Comparison of ENCODE assay signal across 11 cellular contexts in genomic region chr1:244231193-244231571, GRCh38.
A peak's percentile ranks its signal among the peaks of the same experiment; 100 is the strongest.
DNase-seq lines count a peak whose midpoint lies in the region; ATAC-seq and TF ChIP-seq lines count a peak whose summit lies in the region.
"Had no signal": no experiment of that assay in that cellular context is flagged by ENCODE, and none has a peak within 500 bp of the region (broad histone marks: within the 10 kb centered on the region; RNA-seq: fewer than 3 reads in every experiment).

No MANE protein-coding gene starts in this region.

- no peaks in the 10 kb centered on the region for H3F3A ChIP-seq in GM23338 (replicated peaks; ENCODE audit: low read depth)

- H3K9me3 ChIP-seq in gastrocnemius medialis, result no peaks in the 10 kb centered on the region
- H3K9me3 ChIP-seq: heart right ventricle had no signal

- intact Hi-C loops in gastrocnemius medialis (cut with DNase I; ENCODE audit: low total_unique reads), result loop anchor here (1.0 to 10.0 kb wide), 5 partner anchors 17 to 976 kb away; partner anchors contain the start of genes CEP170 and SDCCAG8

- H2AFZ ChIP-seq in GM23338, result peak overlapping the region; percentile 96; the same call in 1 of the 2 replicates

- TF ChIP-seq CTCF in GM23338 (conservative IDR thresholded peaks at IDR 0.05; ENCODE audit: low read depth in 2 of 2) (no peak), VCaP (conservative IDR thresholded peaks at IDR 0.05) (no peak), fibroblast of the aortic adventitia (IDR thresholded peaks at IDR 0.05; ENCODE audit: insufficient read depth, low read length) (no peak), gastrocnemius medialis (IDR thresholded peaks at IDR 0.05 in 4 of 5, conservative IDR thresholded peaks at IDR 0.05 in 1 of 5) (no peak)

- no peak overlapping the region for H3K27ac Mint-ChIP-seq in GM23338

- in situ Hi-C loops in gastrocnemius medialis (cut with MboI; ENCODE audit: low sequenced_read_pairs in 4 of 4), result loop anchor here in 1 of 4 donors (25.0 kb wide), 1 partner anchor 169 kb away; the partner anchor contains the start of gene ZBTB18

- H3K36me3 Mint-ChIP-seq in GM23338 (ENCODE audit: low read depth), result no peaks in the 10 kb centered on the region

- H3K9me2 ChIP-seq in GM23338 (ENCODE audit: insufficient read depth), result no peaks in the 10 kb centered on the region

- 0 out of 2 replicates have a peak overlapping the region, but pooled peaks have one; percentile 14 for H3K4me2 ChIP-seq in GM23338

- H3K79me2 ChIP-seq in GM23338 (replicated peaks; ENCODE audit: insufficient read depth), result no peaks in the 10 kb centered on the region

- H3K9me3 Mint-ChIP-seq in GM23338, result no peaks in the 10 kb centered on the region

- peaks cover 5% of the 10 kb centered on the region for H3K27me3 Mint-ChIP-seq in GM23338 (ENCODE audit: insufficient read depth, low read depth, poor library complexity)

- H3K4me3 ChIP-seq in GM23338, result no peak overlapping the region
- H3K4me3 ChIP-seq in fibroblast of the aortic adventitia (ENCODE audit: low read depth, low read length), result no peak overlapping the region
- H3K4me3 ChIP-seq in gastrocnemius medialis, result peak overlapping the region; percentile 38 to 56 (median 52)
- H3K4me3 ChIP-seq: cardiac muscle cell had no signal

- peak; percentile 31 for ATAC-seq in GM23338
- ATAC-seq in gastrocnemius medialis, result peak; percentile 79 to 80
- no peak for ATAC-seq in HG03565 (IDR thresholded peaks at IDR 0.05; ENCODE audit: unreplicated experiment)

- H3K4me1 ChIP-seq in GM23338 (ENCODE audit: insufficient read depth) (peaks cover 11% of the 10 kb centered on the region), gastrocnemius medialis (peaks cover 15 to 23% of the 10 kb centered on the region in 2 donors)

- no peak overlapping the region for H3K4me3 Mint-ChIP-seq in GM23338

- H3K36me3 ChIP-seq in GM23338 (ENCODE audit: insufficient read depth) (no peaks in the 10 kb centered on the region), gastrocnemius medialis (no peaks in the 10 kb centered on the region)
- H3K36me3 ChIP-seq: cardiac muscle cell, heart right ventricle had no signal

- DNase-seq in GM23338 (ENCODE audit: low spot score) (peak; percentile 3), fibroblast of the aortic adventitia (ENCODE audit: low read depth) (peak; percentile 22), gastrocnemius medialis (peak; percentile 73 to 89), GM19238 (ENCODE audit: insufficient read length, low spot score) (no peak), SW480 (ENCODE audit: low spot score) (no peak), superior temporal gyrus (ENCODE audit: extremely low spot score) (no peak)
- DNase-seq: heart right ventricle; stimulated activated naive CD4-positive, alpha-beta T cell treated with Interleukin-2 at 50 U/mL for 16 hours had no signal

- H3K27ac ChIP-seq in GM23338 (ENCODE audit: low read depth) (no peak overlapping the region), VCaP (peak overlapping the region; percentile 29; the same call in 1 of the 2 replicates), gastrocnemius medialis (peak overlapping the region; percentile 85 to 94 (median 92))
- H3K27ac ChIP-seq: cardiac muscle cell, heart right ventricle had no signal

- H3K4me1 Mint-ChIP-seq in GM23338, result peaks cover 19% of the 10 kb centered on the region

- TF ChIP-seq POLR2A in gastrocnemius medialis (IDR thresholded peaks at IDR 0.05), result no peak

- H4K20me1 ChIP-seq in GM23338 (replicated peaks; ENCODE audit: insufficient read depth), result no peaks in the 10 kb centered on the region

- no peaks in the 10 kb centered on the region for H3K27me3 ChIP-seq in GM23338 (ENCODE audit: insufficient read depth)
- H3K27me3 ChIP-seq in gastrocnemius medialis, result no peaks in the 10 kb centered on the region

TF ChIP-seq in GM23338, 12 proteins besides CTCF, POLR2A, EP300 and RAD21 (continues in another document):
- no peak for TF ChIP-seq ETS1 (IDR thresholded peaks at IDR 0.05)
- TF ChIP-seq ZNF331 (CRISPR knock-in tag; IDR thresholded peaks at IDR 0.05; ENCODE audit: low read depth), result no peak
- TF ChIP-seq ZNF462 (CRISPR knock-in tag; IDR thresholded peaks at IDR 0.05), result no peak
- TF ChIP-seq ZNF114 (CRISPR knock-in tag; IDR thresholded peaks at IDR 0.05), result no peak
- TF ChIP-seq NANOG (IDR thresholded peaks at IDR 0.05; ENCODE audit: borderline replicate concordance), result no peak
- no peak for TF ChIP-seq CREB1 (CRISPR knock-in tag; IDR thresholded peaks at IDR 0.05; ENCODE audit: low read depth)

Comparison
In these comparisons a context has a peak if more than half of its experiments do, and no peak if none do; other contexts are left out.
1. DNase-seq: peak in GM23338 (single experiment), fibroblast of the aortic adventitia (single experiment) and gastrocnemius medialis (2 of 2); none in GM19238 (single experiment), SW480 (single experiment) and superior temporal gyrus (single experiment).
2. H3K4me3 ChIP-seq: peak in gastrocnemius medialis (4 of 4); none in GM23338 (single experiment) and fibroblast of the aortic adventitia (single experiment).